In the genomic region with DNA sequence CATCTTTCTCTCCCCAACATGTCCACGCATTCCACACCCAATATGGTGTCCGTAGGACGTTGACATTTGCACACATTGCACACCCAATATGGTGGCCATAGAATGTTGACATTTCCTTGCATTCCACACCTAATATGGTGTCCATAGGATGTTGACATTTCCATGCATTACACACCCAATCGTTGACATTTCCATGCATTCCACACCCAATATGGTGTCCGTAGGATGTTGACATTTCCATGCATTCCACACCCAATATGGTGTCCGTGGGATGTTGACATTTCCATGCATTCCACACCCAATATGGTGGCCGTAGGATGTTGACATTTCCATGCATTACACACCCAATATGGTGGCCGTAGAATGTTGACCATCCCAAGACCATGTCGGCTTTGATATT, we compare ENCODE assay signal across 1 cellular context.
TF ChIP-seq lines count a peak whose summit lies in the region.

No MANE protein-coding gene starts in this region.

TF ChIP-seq in K562, 482 proteins besides CTCF, POLR2A, EP300 and RAD21 (continued from another document and continues in another):
- TF ChIP-seq, protein P1, sequence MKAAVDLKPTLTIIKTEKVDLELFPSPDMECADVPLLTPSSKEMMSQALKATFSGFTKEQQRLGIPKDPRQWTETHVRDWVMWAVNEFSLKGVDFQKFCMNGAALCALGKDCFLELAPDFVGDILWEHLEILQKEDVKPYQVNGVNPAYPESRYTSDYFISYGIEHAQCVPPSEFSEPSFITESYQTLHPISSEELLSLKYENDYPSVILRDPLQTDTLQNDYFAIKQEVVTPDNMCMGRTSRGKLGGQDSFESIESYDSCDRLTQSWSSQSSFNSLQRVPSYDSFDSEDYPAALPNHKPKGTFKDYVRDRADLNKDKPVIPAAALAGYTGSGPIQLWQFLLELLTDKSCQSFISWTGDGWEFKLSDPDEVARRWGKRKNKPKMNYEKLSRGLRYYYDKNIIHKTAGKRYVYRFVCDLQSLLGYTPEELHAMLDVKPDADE (conservative IDR thresholded peaks at IDR 0.05; ENCODE audit: control insufficient read depth, low read depth, low read length), result no peak
- TF ChIP-seq ZNF175 (CRISPR knock-in tag; IDR thresholded peaks at IDR 0.05; ENCODE audit: low read depth) (peak; percentile 91), DNMT1 (IDR thresholded peaks at IDR 0.05) (no peak), MYC (IDR thresholded peaks at IDR 0.05; ENCODE audit: low read depth, low read length) (no peak), MYC (CRISPR knock-in tag; IDR thresholded peaks at IDR 0.05; ENCODE audit: borderline replicate concordance, low read depth) (no peak), ESRRA (IDR thresholded peaks at IDR 0.05; ENCODE audit: borderline replicate concordance, low read depth) (0 out of 2 replicates have a peak, but pooled peaks have one; percentile 13), EP400 (IDR thresholded peaks at IDR 0.05) (no peak), TFAM (CRISPR knock-in tag; conservative IDR thresholded peaks at IDR 0.05) (no peak), RB1 (IDR thresholded peaks at IDR 0.05; ENCODE audit: low read depth) (no peak), RBM39 (optimal IDR thresholded peaks at IDR 0.05; ENCODE audit: low read depth, low read length) (no peak), ELF1 (tag; IDR thresholded peaks at IDR 0.05) (no peak), MYNN (IDR thresholded peaks at IDR 0.05) (no peak), MYNN (CRISPR knock-in tag; IDR thresholded peaks at IDR 0.05) (no peak), LARP7 (IDR thresholded peaks at IDR 0.05) (no peak), CBFB (CRISPR knock-in tag; IDR thresholded peaks at IDR 0.05) (no peak), POLR2AphosphoS5 (IDR thresholded peaks at IDR 0.05; ENCODE audit: control insufficient read depth, insufficient read depth, low read depth, low read length) (no peak), RBM34 (IDR thresholded peaks at IDR 0.05; ENCODE audit: borderline replicate concordance, insufficient read depth, low read length) (no peak), BCL6 (CRISPR knock-in tag; IDR thresholded peaks at IDR 0.05) (peak; percentile 36; the same call in 1 of the 2 replicates), RBM17 (IDR thresholded peaks at IDR 0.05; ENCODE audit: borderline replicate concordance, low read depth, low read length) (no peak), FOSL1 (tag; conservative IDR thresholded peaks at IDR 0.05) (peak; percentile 22; the same call in 1 of the 2 replicates), SIN3A (IDR thresholded peaks at IDR 0.05; ENCODE audit: borderline replicate concordance in 2 of 2, control insufficient read depth in 1 of 2, low read depth in 2 of 2, low read length in 2 of 2) (no peak), IFI16 (CRISPR knock-in tag; IDR thresholded peaks at IDR 0.05) (no peak), SMAD4 (CRISPR knock-in tag; conservative IDR thresholded peaks at IDR 0.05) (no peak)
- TF ChIP-seq, protein P2, sequence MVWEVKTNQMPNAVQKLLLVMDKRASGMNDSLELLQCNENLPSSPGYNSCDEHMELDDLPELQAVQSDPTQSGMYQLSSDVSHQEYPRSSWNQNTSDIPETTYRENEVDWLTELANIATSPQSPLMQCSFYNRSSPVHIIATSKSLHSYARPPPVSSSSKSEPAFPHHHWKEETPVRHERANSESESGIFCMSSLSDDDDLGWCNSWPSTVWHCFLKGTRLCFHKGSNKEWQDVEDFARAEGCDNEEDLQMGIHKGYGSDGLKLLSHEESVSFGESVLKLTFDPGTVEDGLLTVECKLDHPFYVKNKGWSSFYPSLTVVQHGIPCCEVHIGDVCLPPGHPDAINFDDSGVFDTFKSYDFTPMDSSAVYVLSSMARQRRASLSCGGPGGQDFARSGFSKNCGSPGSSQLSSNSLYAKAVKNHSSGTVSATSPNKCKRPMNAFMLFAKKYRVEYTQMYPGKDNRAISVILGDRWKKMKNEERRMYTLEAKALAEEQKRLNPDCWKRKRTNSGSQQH (CRISPR knock-in tag; IDR thresholded peaks at IDR 0.05), result no peak
- TF ChIP-seq, protein P3, sequence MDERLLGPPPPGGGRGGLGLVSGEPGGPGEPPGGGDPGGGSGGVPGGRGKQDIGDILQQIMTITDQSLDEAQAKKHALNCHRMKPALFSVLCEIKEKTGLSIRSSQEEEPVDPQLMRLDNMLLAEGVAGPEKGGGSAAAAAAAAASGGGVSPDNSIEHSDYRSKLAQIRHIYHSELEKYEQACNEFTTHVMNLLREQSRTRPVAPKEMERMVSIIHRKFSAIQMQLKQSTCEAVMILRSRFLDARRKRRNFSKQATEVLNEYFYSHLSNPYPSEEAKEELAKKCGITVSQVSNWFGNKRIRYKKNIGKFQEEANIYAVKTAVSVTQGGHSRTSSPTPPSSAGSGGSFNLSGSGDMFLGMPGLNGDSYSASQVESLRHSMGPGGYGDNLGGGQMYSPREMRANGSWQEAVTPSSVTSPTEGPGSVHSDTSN (CRISPR knock-in tag; IDR thresholded peaks at IDR 0.05; ENCODE audit: low read depth), result no peak
- TF ChIP-seq, protein P3 (tag; conservative IDR thresholded peaks at IDR 0.05; ENCODE audit: low read depth), result 0 out of 2 replicates have a peak, but pooled peaks have one; percentile 10
- TF ChIP-seq, protein P4, sequence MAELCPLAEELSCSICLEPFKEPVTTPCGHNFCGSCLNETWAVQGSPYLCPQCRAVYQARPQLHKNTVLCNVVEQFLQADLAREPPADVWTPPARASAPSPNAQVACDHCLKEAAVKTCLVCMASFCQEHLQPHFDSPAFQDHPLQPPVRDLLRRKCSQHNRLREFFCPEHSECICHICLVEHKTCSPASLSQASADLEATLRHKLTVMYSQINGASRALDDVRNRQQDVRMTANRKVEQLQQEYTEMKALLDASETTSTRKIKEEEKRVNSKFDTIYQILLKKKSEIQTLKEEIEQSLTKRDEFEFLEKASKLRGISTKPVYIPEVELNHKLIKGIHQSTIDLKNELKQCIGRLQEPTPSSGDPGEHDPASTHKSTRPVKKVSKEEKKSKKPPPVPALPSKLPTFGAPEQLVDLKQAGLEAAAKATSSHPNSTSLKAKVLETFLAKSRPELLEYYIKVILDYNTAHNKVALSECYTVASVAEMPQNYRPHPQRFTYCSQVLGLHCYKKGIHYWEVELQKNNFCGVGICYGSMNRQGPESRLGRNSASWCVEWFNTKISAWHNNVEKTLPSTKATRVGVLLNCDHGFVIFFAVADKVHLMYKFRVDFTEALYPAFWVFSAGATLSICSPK (IDR thresholded peaks at IDR 0.05; ENCODE audit: borderline replicate concordance), result no peak
- TF ChIP-seq, protein P5, sequence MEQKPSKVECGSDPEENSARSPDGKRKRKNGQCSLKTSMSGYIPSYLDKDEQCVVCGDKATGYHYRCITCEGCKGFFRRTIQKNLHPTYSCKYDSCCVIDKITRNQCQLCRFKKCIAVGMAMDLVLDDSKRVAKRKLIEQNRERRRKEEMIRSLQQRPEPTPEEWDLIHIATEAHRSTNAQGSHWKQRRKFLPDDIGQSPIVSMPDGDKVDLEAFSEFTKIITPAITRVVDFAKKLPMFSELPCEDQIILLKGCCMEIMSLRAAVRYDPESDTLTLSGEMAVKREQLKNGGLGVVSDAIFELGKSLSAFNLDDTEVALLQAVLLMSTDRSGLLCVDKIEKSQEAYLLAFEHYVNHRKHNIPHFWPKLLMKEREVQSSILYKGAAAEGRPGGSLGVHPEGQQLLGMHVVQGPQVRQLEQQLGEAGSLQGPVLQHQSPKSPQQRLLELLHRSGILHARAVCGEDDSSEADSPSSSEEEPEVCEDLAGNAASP (IDR thresholded peaks at IDR 0.05), result no peak
- TF ChIP-seq, protein P6, sequence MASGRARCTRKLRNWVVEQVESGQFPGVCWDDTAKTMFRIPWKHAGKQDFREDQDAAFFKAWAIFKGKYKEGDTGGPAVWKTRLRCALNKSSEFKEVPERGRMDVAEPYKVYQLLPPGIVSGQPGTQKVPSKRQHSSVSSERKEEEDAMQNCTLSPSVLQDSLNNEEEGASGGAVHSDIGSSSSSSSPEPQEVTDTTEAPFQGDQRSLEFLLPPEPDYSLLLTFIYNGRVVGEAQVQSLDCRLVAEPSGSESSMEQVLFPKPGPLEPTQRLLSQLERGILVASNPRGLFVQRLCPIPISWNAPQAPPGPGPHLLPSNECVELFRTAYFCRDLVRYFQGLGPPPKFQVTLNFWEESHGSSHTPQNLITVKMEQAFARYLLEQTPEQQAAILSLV (tag; IDR thresholded peaks at IDR 0.05), result 0 out of 2 replicates have a peak, but pooled peaks have one; percentile 32
- TF ChIP-seq, protein P7, sequence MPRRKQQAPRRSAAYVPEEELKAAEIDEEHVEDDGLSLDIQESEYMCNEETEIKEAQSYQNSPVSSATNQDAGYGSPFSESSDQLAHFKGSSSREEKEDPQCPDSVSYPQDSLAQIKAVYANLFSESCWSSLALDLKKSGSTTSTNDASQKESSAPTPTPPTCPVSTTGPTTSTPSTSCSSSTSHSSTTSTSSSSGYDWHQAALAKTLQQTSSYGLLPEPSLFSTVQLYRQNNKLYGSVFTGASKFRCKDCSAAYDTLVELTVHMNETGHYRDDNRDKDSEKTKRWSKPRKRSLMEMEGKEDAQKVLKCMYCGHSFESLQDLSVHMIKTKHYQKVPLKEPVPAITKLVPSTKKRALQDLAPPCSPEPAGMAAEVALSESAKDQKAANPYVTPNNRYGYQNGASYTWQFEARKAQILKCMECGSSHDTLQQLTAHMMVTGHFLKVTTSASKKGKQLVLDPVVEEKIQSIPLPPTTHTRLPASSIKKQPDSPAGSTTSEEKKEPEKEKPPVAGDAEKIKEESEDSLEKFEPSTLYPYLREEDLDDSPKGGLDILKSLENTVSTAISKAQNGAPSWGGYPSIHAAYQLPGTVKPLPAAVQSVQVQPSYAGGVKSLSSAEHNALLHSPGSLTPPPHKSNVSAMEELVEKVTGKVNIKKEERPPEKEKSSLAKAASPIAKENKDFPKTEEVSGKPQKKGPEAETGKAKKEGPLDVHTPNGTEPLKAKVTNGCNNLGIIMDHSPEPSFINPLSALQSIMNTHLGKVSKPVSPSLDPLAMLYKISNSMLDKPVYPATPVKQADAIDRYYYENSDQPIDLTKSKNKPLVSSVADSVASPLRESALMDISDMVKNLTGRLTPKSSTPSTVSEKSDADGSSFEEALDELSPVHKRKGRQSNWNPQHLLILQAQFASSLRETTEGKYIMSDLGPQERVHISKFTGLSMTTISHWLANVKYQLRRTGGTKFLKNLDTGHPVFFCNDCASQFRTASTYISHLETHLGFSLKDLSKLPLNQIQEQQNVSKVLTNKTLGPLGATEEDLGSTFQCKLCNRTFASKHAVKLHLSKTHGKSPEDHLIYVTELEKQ (CRISPR knock-in tag; IDR thresholded peaks at IDR 0.05), result no peak
